Comparison of ENCODE assay signal across 15 cellular contexts in genomic region chr4:12679217-12679616, GRCh38.
A peak's percentile ranks its signal among the peaks of the same experiment; 100 is the strongest.
DNase-seq lines count a peak whose midpoint lies in the region; ATAC-seq, FAIRE-seq and TF ChIP-seq lines count a peak whose summit lies in the region.
"Had no signal": no experiment of that assay in that cellular context is flagged by ENCODE, and none has a peak within 500 bp of the region (broad histone marks: within the 10 kb centered on the region; RNA-seq: fewer than 3 reads in every experiment).

No MANE protein-coding gene starts in this region.

- H3K4me1 ChIP-seq in DND-41 (ENCODE audit: insufficient read depth, low read length) (no peaks in the 10 kb centered on the region), Panc1 (ENCODE audit: control insufficient read depth, insufficient read depth, low read length) (no peaks in the 10 kb centered on the region)

- H3K9ac ChIP-seq in DND-41 (ENCODE audit: low read depth, low read length), result no peak overlapping the region

- POLR2A ChIA-PET in Panc1 (lab: Charles Lee), result no interaction called here

- H3K27me3 ChIP-seq in DND-41 (ENCODE audit: insufficient read depth, low read length, poor library complexity) (no peaks in the 10 kb centered on the region), H7 (ENCODE audit: control insufficient read depth, insufficient read depth, low read length) (no peaks in the 10 kb centered on the region), Panc1 (ENCODE audit: control insufficient read depth, insufficient read depth, low read length) (no peaks in the 10 kb centered on the region)

- H2AFZ ChIP-seq in DND-41 (ENCODE audit: low read depth, low read length), result no peak overlapping the region

- no peaks in the 10 kb centered on the region for H4K20me1 ChIP-seq in DND-41 (ENCODE audit: insufficient read depth, low read length)

- H3K36me3 ChIP-seq in DND-41 (ENCODE audit: insufficient read depth, low read length), result no peaks in the 10 kb centered on the region
- no peaks in the 10 kb centered on the region for H3K36me3 ChIP-seq in H7 (replicated peaks; ENCODE audit: control insufficient read depth, insufficient read depth, low read length)
- no peaks in the 10 kb centered on the region for H3K36me3 ChIP-seq in Panc1 (ENCODE audit: control insufficient read depth, insufficient read depth, low read length)

- CTCF ChIA-PET in Panc1 (lab: Charles Lee), result no interaction called here

- no peak overlapping the region for H3K4me2 ChIP-seq in DND-41 (ENCODE audit: insufficient read depth, low read length)

- intact Hi-C loops in Panc1 (cut with micrococcal nuclease; ENCODE audit: unreplicated experiment), result no loop called here
- intact Hi-C loops in left colon (cut with DNase I, micrococcal nuclease), result no loop called here

- no peak for DNase-seq in DND-41
- peak; percentile 0 for DNase-seq in H7
- DNase-seq in Panc1 (ENCODE audit: low read depth, low spot score), result no peak
- no peak for DNase-seq in A172 (ENCODE audit: low spot score)
- DNase-seq in stimulated activated CD4-positive, alpha-beta T cell treated with anti-CD3 and anti-CD28 coated beads, Interleukin-2, amount 100 ng/mL, for 24 hours, result no peak
- no peak for DNase-seq in left colon
- DNase-seq: activated CD4-positive, alpha-beta T cell treated with anti-CD3 and anti-CD28 coated beads for 48 hours; activated naive CD4-positive, alpha-beta T cell treated with anti-CD3 and anti-CD28 coated beads for 36 hours; COR-L47; NCI-H187; stimulated activated CD4-positive, alpha-beta T cell treated with anti-CD3 and anti-CD28 coated beads, Interleukin-12 subunit alpha, Interleukin-12 subunit beta, amount 100 ng/mL, for 4 hours had no signal

- in situ Hi-C loops in Panc1 (cut with HindIII; ENCODE audit: low pct_unique_long_range_greater_than_20kb, low sequenced_read_pairs), result no loop called here

- no peaks in the 10 kb centered on the region for H3K79me2 ChIP-seq in DND-41 (ENCODE audit: insufficient read depth, low read length)

- no TSS peak for BruUV-seq in Panc1 (replicated peaks; lab: Mats Ljungman, UMichigan)

- TF ChIP-seq CTCF in DND-41 (IDR thresholded peaks at IDR 0.05; ENCODE audit: borderline replicate concordance, extremely low read depth, low read length, poor library complexity, severe bottlenecking) (peak; percentile 28), Panc1 (IDR thresholded peaks at IDR 0.05) (peak; percentile 26; the same call in 1 of the 2 replicates)

- H3K9me3 ChIP-seq in DND-41 (ENCODE audit: insufficient read depth, low read length, severe bottlenecking), result peaks cover 9% of the 10 kb centered on the region
- H3K9me3 ChIP-seq in Panc1 (ENCODE audit: control insufficient read depth, insufficient read depth, low read depth, low read length), result peaks cover 1% of the 10 kb centered on the region; the same call in 1 of the 2 replicates

- FAIRE-seq in islet of Langerhans (lab: Jason Lieb, UNC), result peak; percentile 91
- FAIRE-seq: H54 had no signal

- ATAC-seq in DND-41 (ENCODE audit: insufficient read depth, low read depth) (no peak), Panc1 (no peak), left colon (no peak)
- ATAC-seq in activated CD4-positive, CD25-positive, alpha-beta regulatory T cell treated with anti-CD3 and anti-CD28 coated beads, Interleukin-2, amount 50 U/mL, for 24 hours, result no peak
- ATAC-seq: stimulated activated memory B cell treated with anti-CD40 and anti-IgM and Interleukin-4, amounts not matched to agents 10 μg/mL and 1 μg/mL and 100 μg/mL, for 72 hours had no signal

- H3K4me3 ChIP-seq in DND-41 (ENCODE audit: low read depth in 1 of 2, low read length in 2 of 2), result no peak overlapping the region
- H3K4me3 ChIP-seq in H7 (ENCODE audit: insufficient read depth, low read depth, low read length), result no peak overlapping the region
- no peak overlapping the region for H3K4me3 ChIP-seq in Panc1 (ENCODE audit: low read depth in 2 of 2, low read length in 2 of 2)

- H3K27ac ChIP-seq in DND-41 (ENCODE audit: low read length) (no peak overlapping the region), Panc1 (ENCODE audit: low read length) (no peak overlapping the region)
